17 cellular contexts compared by ENCODE assay signal in genomic region chr2:241177526-241177925, GRCh38. TPM values are rescaled to one million over a fixed set of nuclear protein-coding genes. Genes with fewer than 3 reads are reported as not detected.
DNase-seq lines count a peak whose midpoint lies in the region; ATAC-seq and TF ChIP-seq lines count a peak whose summit lies in the region.
"Had no signal": no experiment of that assay in that cellular context is flagged by ENCODE, and none has a peak within 500 bp of the region (broad histone marks: within the 10 kb centered on the region; RNA-seq: fewer than 3 reads in every experiment).

No MANE protein-coding gene starts in this region.

- DNase-seq in Right ventricle myocardium superior (peak; percentile 5), right atrium auricular region (ENCODE audit: low spot score) (no peak), islet precursor cell (peak; percentile 32), trophoblast cell (no peak), NAMALWA (ENCODE audit: low spot score) (no peak)
- DNase-seq: Caco-2; CD4-positive, CD25-positive, alpha-beta regulatory T cell; CD8-positive, alpha-beta T cell; DMS153; DND-41; H9 had no signal

- H3K27ac ChIP-seq in right atrium auricular region: no peak overlapping the region
- no peak overlapping the region for H3K27ac ChIP-seq in trophoblast cell (ENCODE audit: low read depth, low read length)
- H3K27ac ChIP-seq: BLaER1, C4-2B had no signal

- H3K4ac ChIP-seq in trophoblast cell (ENCODE audit: low read depth, low read length): no peak overlapping the region

- H3K79me1 ChIP-seq in trophoblast cell (ENCODE audit: low read length): no peaks in the 10 kb centered on the region

- intact Hi-C loops in Right ventricle myocardium superior (cut with DNase I): no loop called here

- TF ChIP-seq CTCF in right atrium auricular region (IDR thresholded peaks at IDR 0.05): no peak

- H3K36me3 ChIP-seq in right atrium auricular region: no peaks in the 10 kb centered on the region
- H3K36me3 ChIP-seq in trophoblast cell (ENCODE audit: control insufficient read depth in 1 of 2, insufficient read depth in 2 of 2, low read length in 2 of 2): peaks cover 6 to 16% of the 10 kb centered on the region in 2 experiments

- no peak overlapping the region for H4K91ac ChIP-seq in trophoblast cell (ENCODE audit: low read depth, low read length)

- H3K9me3 ChIP-seq in right atrium auricular region (no peaks in the 10 kb centered on the region), trophoblast cell (ENCODE audit: insufficient read depth, low read depth, low read length) (peaks cover 2% of the 10 kb centered on the region)
- H3K9me3 ChIP-seq: Caco-2 had no signal

- no peak overlapping the region for H3K23ac ChIP-seq in trophoblast cell (ENCODE audit: low read length)

- H2AFZ ChIP-seq in trophoblast cell (ENCODE audit: insufficient read depth, low read length, poor library complexity): no peak overlapping the region
- H2AFZ ChIP-seq: GM23338 had no signal

- no peak overlapping the region for H3K4me2 ChIP-seq in trophoblast cell (ENCODE audit: low read length)
- H3K4me2 ChIP-seq: BLaER1, GM23338 had no signal

- no peak overlapping the region for H2BK120ac ChIP-seq in trophoblast cell (ENCODE audit: insufficient read depth, low read length, poor library complexity)

- peak overlapping the region; percentile 21 for H3K9ac ChIP-seq in trophoblast cell (ENCODE audit: low read length)
- H3K9ac ChIP-seq: BLaER1 had no signal

- ATAC-seq in Right ventricle myocardium superior (ENCODE audit: poor library complexity) (no peak), HG02588 (IDR thresholded peaks at IDR 0.05; ENCODE audit: unreplicated experiment) (no peak)
- ATAC-seq: CD8-positive, alpha-beta T cell; GM12878; GM23338; HCT116 had no signal

- no CpG with 5 or more reads among the region's 6 CpGs for WGBS in trophoblast cell (ENCODE audit: extremely low coverage, insufficient coverage, insufficient read length)

- H4K12ac ChIP-seq in trophoblast cell (ENCODE audit: low read depth, low read length): no peak overlapping the region

- no peaks in the 10 kb centered on the region for H3K4me1 ChIP-seq in right atrium auricular region
- H3K4me1 ChIP-seq in trophoblast cell (ENCODE audit: control insufficient read depth in 1 of 2, insufficient read depth in 2 of 2, low read length in 2 of 2): no peaks in the 10 kb centered on the region
- H3K4me1 ChIP-seq: BLaER1, Caco-2 had no signal

- H3K27me3 ChIP-seq in right atrium auricular region: no peaks in the 10 kb centered on the region
- no peaks in the 10 kb centered on the region for H3K27me3 ChIP-seq in trophoblast cell (ENCODE audit: insufficient read depth, low read length)
- H3K27me3 ChIP-seq: BLaER1 had no signal

- no peak overlapping the region for H4K8ac ChIP-seq in trophoblast cell (ENCODE audit: low read depth, low read length)

- H2AK5ac ChIP-seq in trophoblast cell (ENCODE audit: low read length): no peak overlapping the region

- H3K4me3 ChIP-seq in right atrium auricular region (no peak overlapping the region), trophoblast cell (ENCODE audit: low read depth, low read length) (peak overlapping the region; percentile 25)
- H3K4me3 ChIP-seq: BLaER1, GM12878, GM23338 had no signal

- no peak overlapping the region for H3K14ac ChIP-seq in trophoblast cell (ENCODE audit: low read length)

- H3K18ac ChIP-seq in trophoblast cell (ENCODE audit: low read length): no peak overlapping the region

- no peaks in the 10 kb centered on the region for H3K79me2 ChIP-seq in trophoblast cell (ENCODE audit: control insufficient read depth, insufficient read depth, low read length, poor library complexity)

- no peak overlapping the region for H2BK5ac ChIP-seq in trophoblast cell (ENCODE audit: low read depth, low read length, poor library complexity)

- no peak overlapping the region for H2BK12ac ChIP-seq in trophoblast cell (ENCODE audit: low read length)

RNA-seq across cellular contexts. Expression of gene ANO7, which starts 11.0 kb away (rescaled TPM):
- total RNA-seq in Right ventricle myocardium superior (0.35 TPM), right atrium auricular region (1 to 10 TPM; 1.1 to 1.3 TPM)
- polyA plus RNA-seq in trophoblast cell (2013): 1.9 and 2.1 TPM in 2 replicates
- polyA plus RNA-seq: CD4-positive, CD25-positive, alpha-beta regulatory T cell had no signal

RNA-seq across cellular contexts. Expression of gene PPP1R7, which starts 27.3 kb away (rescaled TPM):
- total RNA-seq in Right ventricle myocardium superior (66.0 TPM), right atrium auricular region (10 to 100 TPM; 57.5 to 61.4 TPM)
- polyA plus RNA-seq in trophoblast cell (2013): 62.6 and 68.8 TPM in 2 replicates

RNA-seq across cellular contexts. Expression of gene PASK, which starts 28.3 kb away (rescaled TPM):
- 3.2 TPM for total RNA-seq in Right ventricle myocardium superior
- total RNA-seq in right atrium auricular region: 1 to 10 TPM in 1 of 2 donors, under 1 TPM in 1; 0.98 to 1.1 TPM
- polyA plus RNA-seq in trophoblast cell (2013): 12.7 and 15.6 TPM in 2 replicates

Comparison
In these comparisons a context has a peak if more than half of its experiments do, and no peak if none do; other contexts are left out.
1. DNase-seq: peak in Right ventricle myocardium superior (single experiment) and islet precursor cell (single experiment); none in right atrium auricular region (single experiment), trophoblast cell (0 of 2) and NAMALWA (single experiment).